1 cellular context compared by ENCODE assay signal in genomic region chr3:17742092-17742836, GRCh38.
A peak's percentile ranks its signal among the peaks of the same experiment; 100 is the strongest.
TF ChIP-seq lines count a peak whose summit lies in the region.

A gene with protein sequence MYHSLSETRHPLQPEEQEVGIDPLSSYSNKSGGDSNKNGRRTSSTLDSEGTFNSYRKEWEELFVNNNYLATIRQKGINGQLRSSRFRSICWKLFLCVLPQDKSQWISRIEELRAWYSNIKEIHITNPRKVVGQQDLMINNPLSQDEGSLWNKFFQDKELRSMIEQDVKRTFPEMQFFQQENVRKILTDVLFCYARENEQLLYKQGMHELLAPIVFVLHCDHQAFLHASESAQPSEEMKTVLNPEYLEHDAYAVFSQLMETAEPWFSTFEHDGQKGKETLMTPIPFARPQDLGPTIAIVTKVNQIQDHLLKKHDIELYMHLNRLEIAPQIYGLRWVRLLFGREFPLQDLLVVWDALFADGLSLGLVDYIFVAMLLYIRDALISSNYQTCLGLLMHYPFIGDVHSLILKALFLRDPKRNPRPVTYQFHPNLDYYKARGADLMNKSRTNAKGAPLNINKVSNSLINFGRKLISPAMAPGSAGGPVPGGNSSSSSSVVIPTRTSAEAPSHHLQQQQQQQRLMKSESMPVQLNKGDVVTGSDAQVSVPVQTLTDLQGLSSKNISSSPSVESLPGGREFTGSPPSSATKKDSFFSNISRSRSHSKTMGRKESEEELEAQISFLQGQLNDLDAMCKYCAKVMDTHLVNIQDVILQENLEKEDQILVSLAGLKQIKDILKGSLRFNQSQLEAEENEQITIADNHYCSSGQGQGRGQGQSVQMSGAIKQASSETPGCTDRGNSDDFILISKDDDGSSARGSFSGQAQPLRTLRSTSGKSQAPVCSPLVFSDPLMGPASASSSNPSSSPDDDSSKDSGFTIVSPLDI (minus strand): TSS chr3:17742631. CDS start chr3:17508570, 234,061 bp downstream.

TF ChIP-seq in neural cell, 6 proteins besides CTCF, POLR2A, EP300 and RAD21 (continued from another document):
- TF ChIP-seq, protein P1, sequence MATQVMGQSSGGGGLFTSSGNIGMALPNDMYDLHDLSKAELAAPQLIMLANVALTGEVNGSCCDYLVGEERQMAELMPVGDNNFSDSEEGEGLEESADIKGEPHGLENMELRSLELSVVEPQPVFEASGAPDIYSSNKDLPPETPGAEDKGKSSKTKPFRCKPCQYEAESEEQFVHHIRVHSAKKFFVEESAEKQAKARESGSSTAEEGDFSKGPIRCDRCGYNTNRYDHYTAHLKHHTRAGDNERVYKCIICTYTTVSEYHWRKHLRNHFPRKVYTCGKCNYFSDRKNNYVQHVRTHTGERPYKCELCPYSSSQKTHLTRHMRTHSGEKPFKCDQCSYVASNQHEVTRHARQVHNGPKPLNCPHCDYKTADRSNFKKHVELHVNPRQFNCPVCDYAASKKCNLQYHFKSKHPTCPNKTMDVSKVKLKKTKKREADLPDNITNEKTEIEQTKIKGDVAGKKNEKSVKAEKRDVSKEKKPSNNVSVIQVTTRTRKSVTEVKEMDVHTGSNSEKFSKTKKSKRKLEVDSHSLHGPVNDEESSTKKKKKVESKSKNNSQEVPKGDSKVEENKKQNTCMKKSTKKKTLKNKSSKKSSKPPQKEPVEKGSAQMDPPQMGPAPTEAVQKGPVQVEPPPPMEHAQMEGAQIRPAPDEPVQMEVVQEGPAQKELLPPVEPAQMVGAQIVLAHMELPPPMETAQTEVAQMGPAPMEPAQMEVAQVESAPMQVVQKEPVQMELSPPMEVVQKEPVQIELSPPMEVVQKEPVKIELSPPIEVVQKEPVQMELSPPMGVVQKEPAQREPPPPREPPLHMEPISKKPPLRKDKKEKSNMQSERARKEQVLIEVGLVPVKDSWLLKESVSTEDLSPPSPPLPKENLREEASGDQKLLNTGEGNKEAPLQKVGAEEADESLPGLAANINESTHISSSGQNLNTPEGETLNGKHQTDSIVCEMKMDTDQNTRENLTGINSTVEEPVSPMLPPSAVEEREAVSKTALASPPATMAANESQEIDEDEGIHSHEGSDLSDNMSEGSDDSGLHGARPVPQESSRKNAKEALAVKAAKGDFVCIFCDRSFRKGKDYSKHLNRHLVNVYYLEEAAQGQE (IDR thresholded peaks at IDR 0.05; ENCODE audit: borderline replicate concordance): no peak
- TF ChIP-seq MXI1 (conservative IDR thresholded peaks at IDR 0.05; ENCODE audit: poor library complexity, severe bottlenecking) (peak; percentile 71), TAF1 (IDR thresholded peaks at IDR 0.05; ENCODE audit: low read depth) (no peak), EZH2 (IDR thresholded peaks at IDR 0.05; ENCODE audit: borderline replicate concordance, insufficient read depth, low read length, poor library complexity, severe bottlenecking) (no peak)
